Comparison of ENCODE assay signal across 11 cellular contexts in genomic region chr12:99455350-99456037, GRCh38.
DNase-seq lines count a peak whose midpoint lies in the region; ATAC-seq, FAIRE-seq and TF ChIP-seq lines count a peak whose summit lies in the region.
"Had no signal": no experiment of that assay in that cellular context is flagged by ENCODE, and none has a peak within 500 bp of the region (broad histone marks: within the 10 kb centered on the region; RNA-seq: fewer than 3 reads in every experiment).

No MANE protein-coding gene starts in this region.

- H3K9me3 Mint-ChIP-seq in activated CD8-positive, alpha-beta T cell treated with anti-CD3 and anti-CD28 coated beads for 36 hours = peaks cover 27% of the 10 kb centered on the region

- H3K9ac ChIP-seq in GM23248 = no peak overlapping the region

- TF ChIP-seq CTCF in AG04449 (IDR thresholded peaks at IDR 0.05; ENCODE audit: insufficient read depth, low read length, missing control alignments) (no peak), fibroblast of villous mesenchyme (IDR thresholded peaks at IDR 0.05; ENCODE audit: insufficient read depth, low read depth, low read length) (no peak)
- no peak for TF ChIP-seq CTCF in activated CD8-positive, alpha-beta T cell treated with anti-CD3 and anti-CD28 coated beads for 36 hours (IDR thresholded peaks at IDR 0.05)

- CTCF ChIA-PET in AG04449 (lab: Yijun Ruan, JAX) = no interaction called here
- CTCF ChIA-PET in activated CD8-positive, alpha-beta T cell treated with anti-CD3 and anti-CD28 coated beads for 36 hours (lab: Charles Lee) = no interaction called here

- 35 to 39% methylated on average over 3 to 4 of the region's 4 CpGs for WGBS in GM23248 (ENCODE audit: low coverage in 1 of 2, low lambda C conversion rate in 2 of 2, missing lambda C conversion rate in 2 of 2), 2 experiments

- peak overlapping the region; percentile 38 for H3K4me2 ChIP-seq in GM23248 (ENCODE audit: unreplicated experiment)

- POLR2A ChIA-PET in AG04449 (lab: Yijun Ruan, JAX) = no interaction called here
- POLR2A ChIA-PET in activated CD8-positive, alpha-beta T cell treated with anti-CD3 and anti-CD28 coated beads for 36 hours (lab: Charles Lee) = no interaction called here

- no peaks in the 10 kb centered on the region for H3K79me2 ChIP-seq in GM23248 (ENCODE audit: insufficient read depth)

- intact Hi-C loops in activated CD8-positive, alpha-beta T cell treated with anti-CD3 and anti-CD28 coated beads for 36 hours (cut with micrococcal nuclease) = no loop called here

- no peaks in the 10 kb centered on the region for H3K4me1 Mint-ChIP-seq in T-helper 17 cell
- H3K4me1 Mint-ChIP-seq in activated CD8-positive, alpha-beta T cell treated with anti-CD3 and anti-CD28 coated beads for 36 hours (ENCODE audit: low read depth) = no peaks in the 10 kb centered on the region

- in situ Hi-C loops in GM23248 (cut with MboI) = no loop called here

- H3K9me2 ChIP-seq in GM23248 (ENCODE audit: insufficient read depth) = no peaks in the 10 kb centered on the region

- no peak overlapping the region for H2AFZ ChIP-seq in GM23248

- no peaks in the 10 kb centered on the region for H3K9me3 ChIP-seq in GM23248 (ENCODE audit: low read depth)
- H3K9me3 ChIP-seq in T-helper 17 cell (ENCODE audit: control insufficient read depth, low read length, poor library complexity, severe bottlenecking) = no peaks in the 10 kb centered on the region

- H3K4me1 ChIP-seq in GM23248 (ENCODE audit: insufficient read depth) = peaks cover 26% of the 10 kb centered on the region

- ATAC-seq in T-helper 17 cell = no peak
- no peak for ATAC-seq in activated CD8-positive, alpha-beta T cell treated with anti-CD3 and anti-CD28 coated beads for 36 hours

- H3K36me3 Mint-ChIP-seq in T-helper 17 cell (ENCODE audit: low read depth) = no peaks in the 10 kb centered on the region
- H3K36me3 Mint-ChIP-seq in activated CD8-positive, alpha-beta T cell treated with anti-CD3 and anti-CD28 coated beads for 36 hours (ENCODE audit: low read depth) = no peaks in the 10 kb centered on the region

- peak; percentile 89 for FAIRE-seq in RCC 7860 (lab: Jason Lieb, UNC)

- no peaks in the 10 kb centered on the region for H3K27me3 Mint-ChIP-seq in T-helper 17 cell
- H3K27me3 Mint-ChIP-seq in activated CD8-positive, alpha-beta T cell treated with anti-CD3 and anti-CD28 coated beads for 36 hours = no peaks in the 10 kb centered on the region

- H3F3A ChIP-seq in GM23248 (ENCODE audit: insufficient read depth) = peaks cover 3% of the 10 kb centered on the region

- no peaks in the 10 kb centered on the region for H4K20me1 ChIP-seq in GM23248 (ENCODE audit: insufficient read depth)

- H3K27me3 ChIP-seq in GM23248 (replicated peaks; ENCODE audit: insufficient read depth) = no peaks in the 10 kb centered on the region

- no peaks in the 10 kb centered on the region for H3K36me3 ChIP-seq in GM23248 (ENCODE audit: low read depth)

- no peak overlapping the region for H3K27ac ChIP-seq in GM23248

- H3K4me3 ChIP-seq in AG04449 (ENCODE audit: low read depth, low read length) (no peak overlapping the region), GM23248 (no peak overlapping the region), fibroblast of villous mesenchyme (ENCODE audit: low read depth, low read length) (no peak overlapping the region)

- DNase-seq in AG04449 (ENCODE audit: low read depth, low spot score) = peak; percentile 2
- peak; percentile 88 for DNase-seq in GM23248
- peak; percentile 79 for DNase-seq in RCC 7860 (ENCODE audit: low spot score)
- DNase-seq in fibroblast of villous mesenchyme (ENCODE audit: low read depth) = peak; percentile 38
- no peak for DNase-seq in CD1c-positive myeloid dendritic cell (ENCODE audit: extremely low spot score)
- DNase-seq in activated CD4-positive, alpha-beta T cell treated with anti-CD3 and anti-CD28 coated beads, Interleukin-2, amount 50 U/mL, for 1 hour = no peak
- DNase-seq in T-helper 17 cell = no peak
- DNase-seq in activated CD8-positive, alpha-beta T cell treated with anti-CD3 and anti-CD28 coated beads for 36 hours = no peak
- DNase-seq: activated gamma-delta T cell treated with Interleukin-2 at 50 U/mL for 16 hours, NCI-H2171 had no signal

- H3K27ac Mint-ChIP-seq in T-helper 17 cell = no peak overlapping the region
- H3K27ac Mint-ChIP-seq in activated CD8-positive, alpha-beta T cell treated with anti-CD3 and anti-CD28 coated beads for 36 hours = no peak overlapping the region
- H3K27ac Mint-ChIP-seq: T-helper 2 cell treated with Interferon-gamma antibody and Interleukin-4, amounts not matched to agents 5 μg/mL and 100 μg/mL, for 36 hours had no signal

- H3K4me3 Mint-ChIP-seq in T-helper 17 cell = no peak overlapping the region
- H3K4me3 Mint-ChIP-seq in activated CD8-positive, alpha-beta T cell treated with anti-CD3 and anti-CD28 coated beads for 36 hours = no peak overlapping the region
- H3K4me3 Mint-ChIP-seq: T-helper 2 cell treated with Interferon-gamma antibody and Interleukin-4, amounts not matched to agents 5 μg/mL and 100 μg/mL, for 36 hours had no signal

Comparison
In these comparisons a context has a peak if more than half of its experiments do, and no peak if none do; other contexts are left out.
1. DNase-seq: peak in AG04449 (single experiment), GM23248 (single experiment), RCC 7860 (single experiment) and fibroblast of villous mesenchyme (single experiment); none in CD1c-positive myeloid dendritic cell (single experiment), activated CD4-positive, alpha-beta T cell treated with anti-CD3 and anti-CD28 coated beads, Interleukin-2, amount 50 U/mL, for 1 hour (single experiment), T-helper 17 cell (0 of 3) and activated CD8-positive, alpha-beta T cell treated with anti-CD3 and anti-CD28 coated beads for 36 hours (single experiment).